In genomic region chr16:9092282-9092962, GRCh38 we compare ENCODE assay signal across 8 cellular contexts. TPM values are rescaled to one million over a fixed set of nuclear protein-coding genes. Genes with fewer than 3 reads are reported as not detected.
DNase-seq lines count a peak whose midpoint lies in the region; ATAC-seq lines count a peak whose summit lies in the region.

No MANE protein-coding gene starts in this region.

- H3K4me3 ChIP-seq in SK-N-MC: peak overlapping the region; percentile 95
- H3K4me3 ChIP-seq in skeletal muscle cell (ENCODE audit: low read depth, low read length): peak overlapping the region; percentile 74

- H3K27ac ChIP-seq in SK-N-MC (peak overlapping the region; percentile 86), adipose tissue (ENCODE audit: low read depth, low read length) (peak overlapping the region; percentile 98)

- peak; percentile 41 to 49 for DNase-seq in NCI-H524 (lab: John Stamatoyannopoulos, UW)
- DNase-seq in NCI-H524 treated with DMSO at 0.1 percent for 48 hours (lab: John Stamatoyannopoulos, UW): no peak
- DNase-seq in SK-N-MC (ENCODE audit: low read depth, low spot score): no peak
- peak in 36 of 51 donors; percentile 8 to 65 (median 38) for DNase-seq in hypothalamus (lab: John Stamatoyannopoulos, UW)
- DNase-seq in skeletal muscle cell (ENCODE audit: low read depth): no peak
- DNase-seq in HK-2 (ENCODE audit: unreplicated experiment): no peak

- H3K9me3 ChIP-seq in SK-N-MC (ENCODE audit: low read depth, low read length): no peaks in the 10 kb centered on the region

- H3K9ac ChIP-seq in SK-N-MC (ENCODE audit: insufficient read length): peak overlapping the region; percentile 92

- peaks cover 46% of the 10 kb centered on the region for H3K36me3 ChIP-seq in SK-N-MC (ENCODE audit: insufficient read depth, low read length)

- WGBS in adipose tissue, 3 donors: 0% methylated on average over 27 to 63 of the region's 63 CpGs

- peak; percentile 10 for ATAC-seq in HG03039 (IDR thresholded peaks at IDR 0.05; ENCODE audit: unreplicated experiment)

RNA-seq across cellular contexts. Expression of gene HAPSTR1, which starts 1.0 kb away (rescaled TPM):
- polyA plus RNA-seq in adipose tissue: 10 to 100 TPM in 2 of 3 donors, 1 to 10 TPM in 1; 6.8 to 21.9 (median 18.3) TPM

Comparison
In these comparisons a context has a peak if more than half of its experiments do, and no peak if none do; other contexts are left out.
1. DNase-seq: peak in NCI-H524 (2 of 2) and hypothalamus (36 of 51); none in NCI-H524 treated with DMSO at 0.1 percent for 48 hours (single experiment), SK-N-MC (single experiment), skeletal muscle cell (single experiment) and HK-2 (single experiment).